In genomic region chr15:67892559-67893377, GRCh38 we compare ENCODE assay signal across 1 cellular context.
A peak's percentile ranks its signal among the peaks of the same experiment; 100 is the strongest.
TF ChIP-seq lines count a peak whose summit lies in the region.

No MANE protein-coding gene starts in this region.

TF ChIP-seq in K562, 482 proteins besides CTCF, POLR2A, EP300 and RAD21 (continued from another document and continues in another):
- no peak for TF ChIP-seq ZBTB9 (CRISPR knock-in tag; IDR thresholded peaks at IDR 0.05)
- TF ChIP-seq NR2C2 (CRISPR knock-in tag; IDR thresholded peaks at IDR 0.05): no peak
- TF ChIP-seq NR2C2 (tag; IDR thresholded peaks at IDR 0.05): peak; percentile 58
- peak; percentile 42; the same call in 1 of the 2 replicates for TF ChIP-seq SMARCE1 (IDR thresholded peaks at IDR 0.05)
- TF ChIP-seq PRDM10 (IDR thresholded peaks at IDR 0.05; ENCODE audit: partially characterized antibody): peak; percentile 25
- TF ChIP-seq RBM17 (IDR thresholded peaks at IDR 0.05; ENCODE audit: borderline replicate concordance, low read depth, low read length): no peak
- TF ChIP-seq, protein P1, sequence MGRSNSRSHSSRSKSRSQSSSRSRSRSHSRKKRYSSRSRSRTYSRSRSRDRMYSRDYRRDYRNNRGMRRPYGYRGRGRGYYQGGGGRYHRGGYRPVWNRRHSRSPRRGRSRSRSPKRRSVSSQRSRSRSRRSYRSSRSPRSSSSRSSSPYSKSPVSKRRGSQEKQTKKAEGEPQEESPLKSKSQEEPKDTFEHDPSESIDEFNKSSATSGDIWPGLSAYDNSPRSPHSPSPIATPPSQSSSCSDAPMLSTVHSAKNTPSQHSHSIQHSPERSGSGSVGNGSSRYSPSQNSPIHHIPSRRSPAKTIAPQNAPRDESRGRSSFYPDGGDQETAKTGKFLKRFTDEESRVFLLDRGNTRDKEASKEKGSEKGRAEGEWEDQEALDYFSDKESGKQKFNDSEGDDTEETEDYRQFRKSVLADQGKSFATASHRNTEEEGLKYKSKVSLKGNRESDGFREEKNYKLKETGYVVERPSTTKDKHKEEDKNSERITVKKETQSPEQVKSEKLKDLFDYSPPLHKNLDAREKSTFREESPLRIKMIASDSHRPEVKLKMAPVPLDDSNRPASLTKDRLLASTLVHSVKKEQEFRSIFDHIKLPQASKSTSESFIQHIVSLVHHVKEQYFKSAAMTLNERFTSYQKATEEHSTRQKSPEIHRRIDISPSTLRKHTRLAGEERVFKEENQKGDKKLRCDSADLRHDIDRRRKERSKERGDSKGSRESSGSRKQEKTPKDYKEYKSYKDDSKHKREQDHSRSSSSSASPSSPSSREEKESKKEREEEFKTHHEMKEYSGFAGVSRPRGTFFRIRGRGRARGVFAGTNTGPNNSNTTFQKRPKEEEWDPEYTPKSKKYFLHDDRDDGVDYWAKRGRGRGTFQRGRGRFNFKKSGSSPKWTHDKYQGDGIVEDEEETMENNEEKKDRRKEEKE (IDR thresholded peaks at IDR 0.05; ENCODE audit: borderline replicate concordance in 1 of 2, control insufficient read depth in 1 of 2, low read depth in 2 of 2, low read length in 1 of 2): no peak
- no peak for TF ChIP-seq KAT8 (IDR thresholded peaks at IDR 0.05; ENCODE audit: low read depth)
- TF ChIP-seq PTTG1 (tag; IDR thresholded peaks at IDR 0.05; ENCODE audit: low read depth): no peak
- TF ChIP-seq, protein P2, sequence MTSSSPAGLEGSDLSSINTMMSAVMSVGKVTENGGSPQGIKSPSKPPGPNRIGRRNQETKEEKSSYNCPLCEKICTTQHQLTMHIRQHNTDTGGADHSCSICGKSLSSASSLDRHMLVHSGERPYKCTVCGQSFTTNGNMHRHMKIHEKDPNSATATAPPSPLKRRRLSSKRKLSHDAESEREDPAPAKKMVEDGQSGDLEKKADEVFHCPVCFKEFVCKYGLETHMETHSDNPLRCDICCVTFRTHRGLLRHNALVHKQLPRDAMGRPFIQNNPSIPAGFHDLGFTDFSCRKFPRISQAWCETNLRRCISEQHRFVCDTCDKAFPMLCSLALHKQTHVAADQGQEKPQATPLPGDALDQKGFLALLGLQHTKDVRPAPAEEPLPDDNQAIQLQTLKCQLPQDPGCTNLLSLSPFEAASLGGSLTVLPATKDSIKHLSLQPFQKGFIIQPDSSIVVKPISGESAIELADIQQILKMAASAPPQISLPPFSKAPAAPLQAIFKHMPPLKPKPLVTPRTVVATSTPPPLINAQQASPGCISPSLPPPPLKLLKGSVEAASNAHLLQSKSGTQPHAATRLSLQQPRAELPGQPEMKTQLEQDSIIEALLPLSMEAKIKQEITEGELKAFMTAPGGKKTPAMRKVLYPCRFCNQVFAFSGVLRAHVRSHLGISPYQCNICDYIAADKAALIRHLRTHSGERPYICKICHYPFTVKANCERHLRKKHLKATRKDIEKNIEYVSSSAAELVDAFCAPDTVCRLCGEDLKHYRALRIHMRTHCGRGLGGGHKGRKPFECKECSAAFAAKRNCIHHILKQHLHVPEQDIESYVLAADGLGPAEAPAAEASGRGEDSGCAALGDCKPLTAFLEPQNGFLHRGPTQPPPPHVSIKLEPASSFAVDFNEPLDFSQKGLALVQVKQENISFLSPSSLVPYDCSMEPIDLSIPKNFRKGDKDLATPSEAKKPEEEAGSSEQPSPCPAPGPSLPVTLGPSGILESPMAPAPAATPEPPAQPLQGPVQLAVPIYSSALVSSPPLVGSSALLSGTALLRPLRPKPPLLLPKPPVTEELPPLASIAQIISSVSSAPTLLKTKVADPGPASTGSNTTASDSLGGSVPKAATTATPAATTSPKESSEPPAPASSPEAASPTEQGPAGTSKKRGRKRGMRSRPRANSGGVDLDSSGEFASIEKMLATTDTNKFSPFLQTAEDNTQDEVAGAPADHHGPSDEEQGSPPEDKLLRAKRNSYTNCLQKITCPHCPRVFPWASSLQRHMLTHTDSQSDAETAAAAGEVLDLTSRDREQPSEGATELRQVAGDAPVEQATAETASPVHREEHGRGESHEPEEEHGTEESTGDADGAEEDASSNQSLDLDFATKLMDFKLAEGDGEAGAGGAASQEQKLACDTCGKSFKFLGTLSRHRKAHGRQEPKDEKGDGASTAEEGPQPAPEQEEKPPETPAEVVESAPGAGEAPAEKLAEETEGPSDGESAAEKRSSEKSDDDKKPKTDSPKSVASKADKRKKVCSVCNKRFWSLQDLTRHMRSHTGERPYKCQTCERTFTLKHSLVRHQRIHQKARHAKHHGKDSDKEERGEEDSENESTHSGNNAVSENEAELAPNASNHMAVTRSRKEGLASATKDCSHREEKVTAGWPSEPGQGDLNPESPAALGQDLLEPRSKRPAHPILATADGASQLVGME (CRISPR knock-in tag; IDR thresholded peaks at IDR 0.05): no peak
- peak in 1 of 2 experiments; percentile 32; a peak in 1 of 4 replicates for TF ChIP-seq HDAC1 (IDR thresholded peaks at IDR 0.05)
- peak; percentile 56 for TF ChIP-seq ZFX (CRISPR knock-in tag; IDR thresholded peaks at IDR 0.05)
- TF ChIP-seq FOXJ2 (tag; IDR thresholded peaks at IDR 0.05): peak; percentile 84; the same call in 1 of the 2 replicates
- no peak for TF ChIP-seq TAF9B (IDR thresholded peaks at IDR 0.05; ENCODE audit: partially characterized antibody)
- TF ChIP-seq ESRRB (CRISPR knock-in tag; IDR thresholded peaks at IDR 0.05; ENCODE audit: borderline replicate concordance): no peak
- TF ChIP-seq GTF2A2 (tag; IDR thresholded peaks at IDR 0.05): no peak
- no peak for TF ChIP-seq ZFP30 (CRISPR knock-in tag; IDR thresholded peaks at IDR 0.05; ENCODE audit: borderline replicate concordance)
- TF ChIP-seq HDAC2 (IDR thresholded peaks at IDR 0.05): peak; percentile 87
- TF ChIP-seq POLR2H (tag; IDR thresholded peaks at IDR 0.05; ENCODE audit: low read depth): no peak
- peak; percentile 41; the same call in 1 of the 2 replicates for TF ChIP-seq TAL1 (IDR thresholded peaks at IDR 0.05)
- no peak for TF ChIP-seq NELFE (IDR thresholded peaks at IDR 0.05; ENCODE audit: insufficient read depth, insufficient read length)
- no peak for TF ChIP-seq CSDE1 (IDR thresholded peaks at IDR 0.05)
- TF ChIP-seq FOXK2 (conservative IDR thresholded peaks at IDR 0.05 in 1 of 2, IDR thresholded peaks at IDR 0.05 in 1 of 2; ENCODE audit: low read depth in 2 of 2): peak in 1 of 2 experiments; percentile 70; a peak in 2 of 4 replicates
- 0 out of 2 replicates have a peak, but pooled peaks have one; percentile 14 for TF ChIP-seq GATA2 (CRISPR knock-in tag; IDR thresholded peaks at IDR 0.05)
- no peak for TF ChIP-seq SMARCA5 (IDR thresholded peaks at IDR 0.05)
- no peak for TF ChIP-seq DNMT1 (IDR thresholded peaks at IDR 0.05)
- peak in 1 of 2 experiments; percentile 55; a peak in 2 of 4 replicates for TF ChIP-seq TRIM24 (IDR thresholded peaks at IDR 0.05)
- TF ChIP-seq ZNF507 (tag; conservative IDR thresholded peaks at IDR 0.05): no peak
- peak; percentile 81 for TF ChIP-seq DPF2 (IDR thresholded peaks at IDR 0.05)
- TF ChIP-seq, protein P3, sequence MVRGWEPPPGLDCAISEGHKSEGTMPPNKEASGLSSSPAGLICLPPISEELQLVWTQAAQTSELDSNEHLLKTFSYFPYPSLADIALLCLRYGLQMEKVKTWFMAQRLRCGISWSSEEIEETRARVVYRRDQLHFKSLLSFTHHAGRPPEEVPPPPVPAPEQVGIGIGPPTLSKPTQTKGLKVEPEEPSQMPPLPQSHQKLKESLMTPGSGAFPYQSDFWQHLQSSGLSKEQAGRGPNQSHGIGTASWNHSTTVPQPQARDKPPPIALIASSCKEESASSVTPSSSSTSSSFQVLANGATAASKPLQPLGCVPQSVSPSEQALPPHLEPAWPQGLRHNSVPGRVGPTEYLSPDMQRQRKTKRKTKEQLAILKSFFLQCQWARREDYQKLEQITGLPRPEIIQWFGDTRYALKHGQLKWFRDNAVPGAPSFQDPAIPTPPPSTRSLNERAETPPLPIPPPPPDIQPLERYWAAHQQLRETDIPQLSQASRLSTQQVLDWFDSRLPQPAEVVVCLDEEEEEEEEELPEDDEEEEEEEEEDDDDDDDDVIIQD (CRISPR knock-in tag; IDR thresholded peaks at IDR 0.05): no peak
- no peak for TF ChIP-seq ZFP36 (IDR thresholded peaks at IDR 0.05; ENCODE audit: low read depth, low read length, partially characterized antibody)
- no peak for TF ChIP-seq MTA3 (IDR thresholded peaks at IDR 0.05; ENCODE audit: borderline replicate concordance)
- peak; percentile 89 for TF ChIP-seq C11orf30 (IDR thresholded peaks at IDR 0.05; ENCODE audit: low read depth)
- TF ChIP-seq RAD51 (IDR thresholded peaks at IDR 0.05; ENCODE audit: borderline replicate concordance, low read depth): no peak
- TF ChIP-seq PHF8 (IDR thresholded peaks at IDR 0.05; ENCODE audit: borderline replicate concordance, low read length): no peak
- TF ChIP-seq ZNF79 (CRISPR knock-in tag; IDR thresholded peaks at IDR 0.05; ENCODE audit: low read depth): no peak
- TF ChIP-seq ZNF124 (CRISPR knock-in tag; IDR thresholded peaks at IDR 0.05): no peak
- no peak for TF ChIP-seq ETV6 (IDR thresholded peaks at IDR 0.05; ENCODE audit: borderline replicate concordance in 1 of 2, low read depth in 2 of 2, low read length in 1 of 2)
- TF ChIP-seq ETV6 (CRISPR knock-in tag; IDR thresholded peaks at IDR 0.05; ENCODE audit: borderline replicate concordance): no peak
- TF ChIP-seq MAFG (tag; conservative IDR thresholded peaks at IDR 0.05): peak; percentile 95
- no peak for TF ChIP-seq ZBTB17 (CRISPR knock-in tag; IDR thresholded peaks at IDR 0.05)
- no peak for TF ChIP-seq TEAD2 (tag; IDR thresholded peaks at IDR 0.05)
- TF ChIP-seq CREB5 (CRISPR knock-in tag; IDR thresholded peaks at IDR 0.05): no peak
- no peak for TF ChIP-seq CHD1 (IDR thresholded peaks at IDR 0.05; ENCODE audit: low read length)
- TF ChIP-seq ARID4B (CRISPR knock-in tag; IDR thresholded peaks at IDR 0.05): no peak
